Comparison of ENCODE assay signal across 22 cellular contexts in the genomic region with DNA sequence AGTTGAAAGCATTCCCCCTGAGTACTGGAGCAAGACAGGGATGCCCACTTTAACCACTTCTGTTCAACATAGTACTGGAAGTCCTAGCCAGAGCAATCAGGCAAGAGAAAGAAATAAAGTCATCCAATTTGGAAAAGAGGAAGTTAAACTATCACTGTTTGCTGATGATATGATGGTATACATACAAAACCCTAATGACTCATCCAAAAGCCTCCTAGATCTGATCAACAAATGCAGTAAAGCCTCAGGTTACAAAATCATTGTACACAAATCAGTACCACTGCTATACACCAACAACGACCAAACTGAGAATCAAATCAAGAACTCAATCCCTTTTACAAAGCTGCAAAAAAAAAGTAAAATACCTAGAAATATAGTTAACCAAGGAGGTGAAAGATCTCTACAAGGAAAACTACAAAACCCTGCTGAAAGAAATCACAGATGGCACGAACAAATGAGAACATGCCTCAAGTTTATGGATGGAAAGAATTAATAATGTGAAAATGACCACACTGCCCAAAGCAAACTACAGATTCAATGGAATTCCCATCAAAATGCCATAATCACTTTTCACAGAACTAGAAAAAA. TPM values are rescaled to one million over a fixed set of nuclear protein-coding genes. Genes with fewer than 3 reads are reported as not detected.
DNase-seq lines count a peak whose midpoint lies in the region; ATAC-seq, FAIRE-seq and TF ChIP-seq lines count a peak whose summit lies in the region.
"Had no signal": no experiment of that assay in that cellular context is flagged by ENCODE, and none has a peak within 500 bp of the region (broad histone marks: within the 10 kb centered on the region; RNA-seq: fewer than 3 reads in every experiment).

No MANE protein-coding gene starts in this region.

- no peak overlapping the region for H3K27ac ChIP-seq in GM12878 (ENCODE audit: control insufficient read depth, insufficient read depth)
- no peak overlapping the region for H3K27ac ChIP-seq in gastroesophageal sphincter
- no peak overlapping the region for H3K27ac ChIP-seq in dorsolateral prefrontal cortex
- H3K27ac ChIP-seq: BLaER1 treated with 17β-estradiol and CSF1 and Interleukin-3, amounts not matched to agents 10 nM and 100 nM; prostate gland had no signal

- BruUV-seq in GM12878 (replicated peaks; lab: Mats Ljungman, UMichigan) = no TSS peak

- in situ Hi-C loops in GM12878 (cut with MboI) = no loop called here

- H3K9me3 ChIP-seq in GM12878 (replicated peaks; ENCODE audit: control insufficient read depth, insufficient read depth, low read length) = no peaks in the 10 kb centered on the region; the same call in 1 of the 3 replicates
- peaks cover 0 to 12% (median 0%) of the 10 kb centered on the region in 3 donors for H3K9me3 ChIP-seq in gastroesophageal sphincter
- H3K9me3 ChIP-seq: prostate gland had no signal

- no peak overlapping the region for H3K4me3 Mint-ChIP-seq in stimulated activated effector memory CD8-positive, alpha-beta T cell treated with anti-CD3 and anti-CD28 coated beads, Interleukin-12 subunit alpha, Interleukin-12 subunit beta, amount 100 ng/mL, for 72 hours
- H3K4me3 Mint-ChIP-seq: nephron had no signal

- no peaks in the 10 kb centered on the region for H3K79me2 ChIP-seq in GM12878 (ENCODE audit: control insufficient read depth, insufficient read depth, low read length)

- no peak overlapping the region for H3K9ac ChIP-seq in GM12878 (ENCODE audit: control insufficient read depth, insufficient read depth, low read length)
- H3K9ac ChIP-seq: BLaER1 treated with 17β-estradiol and CSF1 and Interleukin-3, amounts not matched to agents 10 nM and 100 nM had no signal

- H3K4me1 ChIP-seq in GM12878 (ENCODE audit: control insufficient read depth, insufficient read depth, low read length) (0 out of 2 replicates have a peak, but pooled peaks cover 5% of the 10 kb centered on the region), gastroesophageal sphincter (peaks cover 0 to 24% (median 3%) of the 10 kb centered on the region in 3 donors)
- H3K4me1 ChIP-seq: prostate gland had no signal

- H3K27ac Mint-ChIP-seq in stimulated activated effector memory CD8-positive, alpha-beta T cell treated with anti-CD3 and anti-CD28 coated beads, Interleukin-12 subunit alpha, Interleukin-12 subunit beta, amount 100 ng/mL, for 72 hours = no peak overlapping the region
- H3K27ac Mint-ChIP-seq: nephron had no signal

- DNase-seq in NOMO-1 treated with DMSO at 0.1 percent for 48 hours (lab: John Stamatoyannopoulos, UW; ENCODE audit: unreplicated experiment) = peak; percentile 32
- DNase-seq in NOMO-1 treated with dmso at 0.1 percent for 144 hours (lab: John Stamatoyannopoulos, UW; ENCODE audit: unreplicated experiment) = no peak
- DNase-seq in MV-4-11 (lab: John Stamatoyannopoulos, UW) = peak; percentile 80
- no peak for DNase-seq in GM12878 (ENCODE audit: low read depth, low spot score)
- DNase-seq in stimulated activated effector memory CD8-positive, alpha-beta T cell treated with anti-CD3 and anti-CD28 coated beads, Interleukin-12 subunit alpha, Interleukin-12 subunit beta, amount 100 ng/mL, for 72 hours (ENCODE audit: low spot score in 2 of 2) = no peak
- no peak for DNase-seq in dorsolateral prefrontal cortex
- no peak for DNase-seq in activated CD8-positive, alpha-beta memory T cell treated with anti-CD3 and anti-CD28 coated beads for 24 hours
- DNase-seq: 8988T; activated gamma-delta T cell treated with Interleukin-2 at 50 U/mL for 16 hours; amygdala; central memory CD4-positive, alpha-beta T cell; effector CD8-positive, alpha-beta T cell; hippocampal formation; kidney glomerular epithelial cell; NCI-H1048; NCI-H2081 treated with DMSO at 0.1 percent for 48 hours; small intestine; stimulated activated CD4-positive, alpha-beta T cell treated with anti-CD3 and anti-CD28 coated beads, Interleukin-4, amount 100 ng/mL, for 4 hours had no signal

- peaks cover 47% of the 10 kb centered on the region for H3K4me1 Mint-ChIP-seq in stimulated activated effector memory CD8-positive, alpha-beta T cell treated with anti-CD3 and anti-CD28 coated beads, Interleukin-12 subunit alpha, Interleukin-12 subunit beta, amount 100 ng/mL, for 72 hours

- TF ChIP-seq EP300 in GM12878 (IDR thresholded peaks at IDR 0.05; ENCODE audit: borderline replicate concordance in 1 of 2, control insufficient read depth in 1 of 2, low read depth in 2 of 2, low read length in 2 of 2) (no peak), gastroesophageal sphincter (IDR thresholded peaks at IDR 0.05) (no peak)

- H3K27me3 ChIP-seq in GM12878 (replicated peaks in 1 of 2; ENCODE audit: control insufficient read depth in 2 of 2, insufficient read depth in 2 of 2, low read length in 1 of 2) = no peaks in the 10 kb centered on the region
- no peaks in the 10 kb centered on the region for H3K27me3 ChIP-seq in gastroesophageal sphincter
- H3K27me3 ChIP-seq in dorsolateral prefrontal cortex = no peaks in the 10 kb centered on the region
- H3K27me3 ChIP-seq: BLaER1 treated with 17β-estradiol and CSF1 and Interleukin-3, amounts not matched to agents 10 nM and 100 nM had no signal

- WGBS in GM12878 (ENCODE audit: insufficient coverage, insufficient replicate concordance, low lambda C conversion rate, missing lambda C conversion rate) = 39% methylated on average over 2 of the region's 2 CpGs
- WGBS in gastroesophageal sphincter (ENCODE audit: low coverage in 1 of 2), 2 donors = 82 to 94% methylated on average over 2 of the region's 2 CpGs

- no peak overlapping the region for H3K4me2 ChIP-seq in GM12878 (ENCODE audit: control insufficient read depth, insufficient read depth)
- H3K4me2 ChIP-seq: BLaER1 treated with 17β-estradiol and CSF1 and Interleukin-3, amounts not matched to agents 10 nM and 100 nM had no signal

- peak; percentile 77 for ATAC-seq in GM12878
- peak; percentile 71 for ATAC-seq in stimulated activated effector memory CD8-positive, alpha-beta T cell treated with anti-CD3 and anti-CD28 coated beads, Interleukin-12 subunit alpha, Interleukin-12 subunit beta, amount 100 ng/mL, for 72 hours
- ATAC-seq in gastroesophageal sphincter = no peak

- FAIRE-seq in GM12878 (lab: Jason Lieb, UNC) = no peak
- FAIRE-seq: small intestine had no signal

- no peak for TF ChIP-seq RAD21 in GM12878 (IDR thresholded peaks at IDR 0.05; ENCODE audit: insufficient read depth, low read depth, low read length)

- TF ChIP-seq CTCF in GM12878 (IDR thresholded peaks at IDR 0.05 in 2 of 3, conservative IDR thresholded peaks at IDR 0.05 in 1 of 3; ENCODE audit: control insufficient read depth in 2 of 3, extremely low read depth in 1 of 3, insufficient read depth in 1 of 3, low read depth in 3 of 3, low read length in 3 of 3) (no peak), gastroesophageal sphincter (IDR thresholded peaks at IDR 0.05) (no peak), dorsolateral prefrontal cortex (IDR thresholded peaks at IDR 0.05 in 54 of 56, conservative IDR thresholded peaks at IDR 0.05 in 2 of 56; ENCODE audit: low read depth in 1 of 56, partially characterized antibody in 56 of 56) (no peak)

- no peak overlapping the region for H2AFZ ChIP-seq in GM12878 (ENCODE audit: control insufficient read depth, low read depth, low read length)

- no peaks in the 10 kb centered on the region for H3K36me3 Mint-ChIP-seq in stimulated activated effector memory CD8-positive, alpha-beta T cell treated with anti-CD3 and anti-CD28 coated beads, Interleukin-12 subunit alpha, Interleukin-12 subunit beta, amount 100 ng/mL, for 72 hours

- H3K4me3 ChIP-seq in GM12878 (no peak overlapping the region), gastroesophageal sphincter (no peak overlapping the region), dorsolateral prefrontal cortex (no peak overlapping the region)
- H3K4me3 ChIP-seq: BLaER1 treated with 17β-estradiol and CSF1 and Interleukin-3, amounts not matched to agents 10 nM and 100 nM; prostate gland had no signal

- RAD21 ChIA-PET in GM12878 (lab: Charles Lee; ENCODE audit: unreplicated experiment) = no interaction called here

- TF ChIP-seq POLR2A in GM12878 (IDR thresholded peaks at IDR 0.05; ENCODE audit: low read depth, low read length) (no peak), gastroesophageal sphincter (IDR thresholded peaks at IDR 0.05) (no peak)

- intact Hi-C loops in GM12878 (cut with micrococcal nuclease; ENCODE audit: unreplicated experiment) = no loop called here
- intact Hi-C loops in dorsolateral prefrontal cortex (cut with DNase I) = no loop called here

- no peaks in the 10 kb centered on the region for H3K9me3 Mint-ChIP-seq in stimulated activated effector memory CD8-positive, alpha-beta T cell treated with anti-CD3 and anti-CD28 coated beads, Interleukin-12 subunit alpha, Interleukin-12 subunit beta, amount 100 ng/mL, for 72 hours

- CTCF ChIA-PET in GM12878 (lab: Yijun Ruan, JAX) = no interaction called here

- SMC1A ChIA-PET in GM12878 (lab: Charles Lee; ENCODE audit: uncharacterized antibody, unreplicated experiment) = no interaction called here

- POLR2A ChIA-PET in GM12878 (lab: Charles Lee) = no interaction called here

- H3K36me3 ChIP-seq in GM12878 (ENCODE audit: control insufficient read depth in 2 of 2, insufficient read depth in 2 of 2, low read length in 1 of 2) (no peaks in the 10 kb centered on the region), gastroesophageal sphincter (no peaks in the 10 kb centered on the region)
- H3K36me3 ChIP-seq: prostate gland had no signal

- H4K20me1 ChIP-seq in GM12878 (ENCODE audit: control insufficient read depth, insufficient read depth) = no peaks in the 10 kb centered on the region
- H4K20me1 ChIP-seq: BLaER1 treated with 17β-estradiol and CSF1 and Interleukin-3, amounts not matched to agents 10 nM and 100 nM had no signal

TF ChIP-seq in GM12878, 131 proteins besides CTCF, POLR2A, EP300 and RAD21 (continues in another document):
- no peak for TF ChIP-seq HDGF (IDR thresholded peaks at IDR 0.05)

RNA-seq across cellular contexts. Expression of gene RPL39L, which starts 40.3 kb away (rescaled TPM):
- total RNA-seq in GM12878 (2013; cell fraction: nucleolus; rRNA removed) = 1.4 TPM in 1 of 2 replicates, not detected in the other
- total RNA-seq in GM12878 (2014; rRNA removed) = 54.3 and 54.4 TPM in 2 replicates
- total RNA-seq in GM12878 (2014; rRNA removed; fragmentation: Illumina TruSeq; extraction: Trizol) = 25.2 and 28.8 TPM in 2 replicates
- total RNA-seq in GM12878 (2021) = 20.4 and 22.1 TPM in 2 replicates
- 9.6 TPM for polyA plus RNA-seq in GM12878 (2011; ENCODE audit: low read depth)
- 16.5 and 17.4 TPM in 2 replicates for polyA plus RNA-seq in GM12878 (2011; rRNA removed)
- 10.2 TPM in 2 replicates for polyA plus RNA-seq in GM12878 (2011; cell fraction: cytosol; rRNA removed)
- polyA plus RNA-seq in GM12878 (2011; cell fraction: nucleus; rRNA removed) = 3.1 and 4.6 TPM in 2 replicates
- 21.7 and 24.8 TPM in 2 replicates for polyA plus RNA-seq in GM12878 (2012)
- polyA plus RNA-seq in GM12878 (2014; fragmentation: Illumina TruSeq; extraction: Trizol) = 23.1 and 27.5 TPM in 2 replicates
- 10 to 100 TPM; 12.5 to 33.7 TPM for polyA plus RNA-seq in GM12878 (2014; fragmentation: Nextera tagmentation; extraction: Ambion mirVana)
- polyA plus RNA-seq in GM12878 (2014; rRNA removed) = 46.6 and 50.1 TPM in 2 replicates
- 10 to 100 TPM; 59.6 to 67.8 TPM for polyA plus RNA-seq in GM12878 (2016; fragmentation: Nextera tagmentation; extraction: Ambion mirVana)
- 2.2 and 5.2 TPM in 2 replicates for polyA minus RNA-seq in GM12878 (2011; rRNA and poly(A)+ RNA removed)
- polyA minus RNA-seq in GM12878 (2011; cell fraction: cytosol; rRNA and poly(A)+ RNA removed) = 4.2 and 5.9 TPM in 2 replicates
- 1.9 and 9.0 TPM in 2 replicates for polyA minus RNA-seq in GM12878 (2011; cell fraction: nucleus; rRNA and poly(A)+ RNA removed)
- 1 to 10 TPM; 5.4 to 8.9 (median 7.4) TPM for total RNA-seq in gastroesophageal sphincter
- total RNA-seq in dorsolateral prefrontal cortex = 1 to 10 TPM; 1.7 to 9.9 (median 5.1) TPM

Comparison
In these comparisons a context has a peak if more than half of its experiments do, and no peak if none do; other contexts are left out.
1. DNase-seq: peak in NOMO-1 treated with DMSO at 0.1 percent for 48 hours (single experiment) and MV-4-11 (single experiment); none in NOMO-1 treated with dmso at 0.1 percent for 144 hours (single experiment), GM12878 (single experiment), stimulated activated effector memory CD8-positive, alpha-beta T cell treated with anti-CD3 and anti-CD28 coated beads, Interleukin-12 subunit alpha, Interleukin-12 subunit beta, amount 100 ng/mL, for 72 hours (0 of 2), dorsolateral prefrontal cortex (0 of 10) and activated CD8-positive, alpha-beta memory T cell treated with anti-CD3 and anti-CD28 coated beads for 24 hours (single experiment).